ENCODE assay signal across 1 cellular context in the genomic region with DNA sequence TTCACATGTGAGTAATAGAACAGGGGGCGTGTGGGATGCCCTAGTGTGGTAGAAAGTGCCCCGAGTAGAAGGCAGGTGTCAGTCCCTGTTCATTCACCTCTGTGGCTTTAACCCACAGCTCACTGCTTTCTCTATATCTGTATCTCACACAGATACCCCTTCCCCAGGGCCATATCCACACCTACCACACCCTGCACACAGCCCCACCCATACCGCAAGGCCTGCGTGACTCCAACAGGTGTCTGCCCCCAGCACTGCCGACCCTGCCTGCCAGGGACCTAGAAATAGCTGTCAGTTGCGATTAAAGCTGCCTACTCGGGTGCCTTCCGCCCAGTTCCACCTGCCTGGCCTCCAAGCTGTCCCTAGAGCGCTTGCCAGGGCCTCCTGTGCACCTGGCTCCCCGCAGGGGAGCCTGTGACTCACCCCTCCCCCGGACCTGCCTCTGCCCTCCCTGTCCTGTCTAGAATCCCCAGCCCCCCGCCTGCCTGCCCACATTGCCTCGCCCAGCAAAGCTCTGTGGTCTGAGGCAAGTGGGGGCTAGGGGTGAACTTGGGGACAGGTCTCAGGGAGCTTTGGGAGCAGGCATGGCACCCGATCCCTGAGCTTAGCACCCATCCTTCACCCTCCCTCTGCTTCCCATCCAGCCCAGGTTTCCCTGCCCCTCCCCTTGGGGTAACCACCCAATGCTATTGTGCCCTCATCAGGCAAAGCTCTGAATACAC.
TF ChIP-seq lines count a peak whose summit lies in the region.

No MANE protein-coding gene starts in this region.

TF ChIP-seq in WTC11, 78 proteins besides CTCF, POLR2A, EP300 and RAD21 (continued from another document):
- TF ChIP-seq, protein P1, sequence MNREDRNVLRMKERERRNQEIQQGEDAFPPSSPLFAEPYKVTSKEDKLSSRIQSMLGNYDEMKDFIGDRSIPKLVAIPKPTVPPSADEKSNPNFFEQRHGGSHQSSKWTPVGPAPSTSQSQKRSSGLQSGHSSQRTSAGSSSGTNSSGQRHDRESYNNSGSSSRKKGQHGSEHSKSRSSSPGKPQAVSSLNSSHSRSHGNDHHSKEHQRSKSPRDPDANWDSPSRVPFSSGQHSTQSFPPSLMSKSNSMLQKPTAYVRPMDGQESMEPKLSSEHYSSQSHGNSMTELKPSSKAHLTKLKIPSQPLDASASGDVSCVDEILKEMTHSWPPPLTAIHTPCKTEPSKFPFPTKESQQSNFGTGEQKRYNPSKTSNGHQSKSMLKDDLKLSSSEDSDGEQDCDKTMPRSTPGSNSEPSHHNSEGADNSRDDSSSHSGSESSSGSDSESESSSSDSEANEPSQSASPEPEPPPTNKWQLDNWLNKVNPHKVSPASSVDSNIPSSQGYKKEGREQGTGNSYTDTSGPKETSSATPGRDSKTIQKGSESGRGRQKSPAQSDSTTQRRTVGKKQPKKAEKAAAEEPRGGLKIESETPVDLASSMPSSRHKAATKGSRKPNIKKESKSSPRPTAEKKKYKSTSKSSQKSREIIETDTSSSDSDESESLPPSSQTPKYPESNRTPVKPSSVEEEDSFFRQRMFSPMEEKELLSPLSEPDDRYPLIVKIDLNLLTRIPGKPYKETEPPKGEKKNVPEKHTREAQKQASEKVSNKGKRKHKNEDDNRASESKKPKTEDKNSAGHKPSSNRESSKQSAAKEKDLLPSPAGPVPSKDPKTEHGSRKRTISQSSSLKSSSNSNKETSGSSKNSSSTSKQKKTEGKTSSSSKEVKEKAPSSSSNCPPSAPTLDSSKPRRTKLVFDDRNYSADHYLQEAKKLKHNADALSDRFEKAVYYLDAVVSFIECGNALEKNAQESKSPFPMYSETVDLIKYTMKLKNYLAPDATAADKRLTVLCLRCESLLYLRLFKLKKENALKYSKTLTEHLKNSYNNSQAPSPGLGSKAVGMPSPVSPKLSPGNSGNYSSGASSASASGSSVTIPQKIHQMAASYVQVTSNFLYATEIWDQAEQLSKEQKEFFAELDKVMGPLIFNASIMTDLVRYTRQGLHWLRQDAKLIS (CRISPR knock-in tag; IDR thresholded peaks at IDR 0.05; ENCODE audit: borderline replicate concordance), result no peak
- TF ChIP-seq, protein P2, sequence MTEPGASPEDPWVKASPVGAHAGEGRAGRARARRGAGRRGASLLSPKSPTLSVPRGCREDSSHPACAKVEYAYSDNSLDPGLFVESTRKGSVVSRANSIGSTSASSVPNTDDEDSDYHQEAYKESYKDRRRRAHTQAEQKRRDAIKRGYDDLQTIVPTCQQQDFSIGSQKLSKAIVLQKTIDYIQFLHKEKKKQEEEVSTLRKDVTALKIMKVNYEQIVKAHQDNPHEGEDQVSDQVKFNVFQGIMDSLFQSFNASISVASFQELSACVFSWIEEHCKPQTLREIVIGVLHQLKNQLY (CRISPR knock-in tag; IDR thresholded peaks at IDR 0.05), result no peak
- TF ChIP-seq, protein P3, sequence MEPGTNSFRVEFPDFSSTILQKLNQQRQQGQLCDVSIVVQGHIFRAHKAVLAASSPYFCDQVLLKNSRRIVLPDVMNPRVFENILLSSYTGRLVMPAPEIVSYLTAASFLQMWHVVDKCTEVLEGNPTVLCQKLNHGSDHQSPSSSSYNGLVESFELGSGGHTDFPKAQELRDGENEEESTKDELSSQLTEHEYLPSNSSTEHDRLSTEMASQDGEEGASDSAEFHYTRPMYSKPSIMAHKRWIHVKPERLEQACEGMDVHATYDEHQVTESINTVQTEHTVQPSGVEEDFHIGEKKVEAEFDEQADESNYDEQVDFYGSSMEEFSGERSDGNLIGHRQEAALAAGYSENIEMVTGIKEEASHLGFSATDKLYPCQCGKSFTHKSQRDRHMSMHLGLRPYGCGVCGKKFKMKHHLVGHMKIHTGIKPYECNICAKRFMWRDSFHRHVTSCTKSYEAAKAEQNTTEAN (CRISPR knock-in tag; IDR thresholded peaks at IDR 0.05), result no peak
- no peak for TF ChIP-seq MXD4 (CRISPR knock-in tag; IDR thresholded peaks at IDR 0.05; ENCODE audit: borderline replicate concordance)
- TF ChIP-seq, protein P4, sequence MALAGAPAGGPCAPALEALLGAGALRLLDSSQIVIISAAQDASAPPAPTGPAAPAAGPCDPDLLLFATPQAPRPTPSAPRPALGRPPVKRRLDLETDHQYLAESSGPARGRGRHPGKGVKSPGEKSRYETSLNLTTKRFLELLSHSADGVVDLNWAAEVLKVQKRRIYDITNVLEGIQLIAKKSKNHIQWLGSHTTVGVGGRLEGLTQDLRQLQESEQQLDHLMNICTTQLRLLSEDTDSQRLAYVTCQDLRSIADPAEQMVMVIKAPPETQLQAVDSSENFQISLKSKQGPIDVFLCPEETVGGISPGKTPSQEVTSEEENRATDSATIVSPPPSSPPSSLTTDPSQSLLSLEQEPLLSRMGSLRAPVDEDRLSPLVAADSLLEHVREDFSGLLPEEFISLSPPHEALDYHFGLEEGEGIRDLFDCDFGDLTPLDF (CRISPR knock-in tag; IDR thresholded peaks at IDR 0.05), result no peak
- TF ChIP-seq ETV6 (CRISPR knock-in tag; IDR thresholded peaks at IDR 0.05), result no peak
TF ChIP-seq in WTC11: peak in this region for 0.
